In the genomic region with DNA sequence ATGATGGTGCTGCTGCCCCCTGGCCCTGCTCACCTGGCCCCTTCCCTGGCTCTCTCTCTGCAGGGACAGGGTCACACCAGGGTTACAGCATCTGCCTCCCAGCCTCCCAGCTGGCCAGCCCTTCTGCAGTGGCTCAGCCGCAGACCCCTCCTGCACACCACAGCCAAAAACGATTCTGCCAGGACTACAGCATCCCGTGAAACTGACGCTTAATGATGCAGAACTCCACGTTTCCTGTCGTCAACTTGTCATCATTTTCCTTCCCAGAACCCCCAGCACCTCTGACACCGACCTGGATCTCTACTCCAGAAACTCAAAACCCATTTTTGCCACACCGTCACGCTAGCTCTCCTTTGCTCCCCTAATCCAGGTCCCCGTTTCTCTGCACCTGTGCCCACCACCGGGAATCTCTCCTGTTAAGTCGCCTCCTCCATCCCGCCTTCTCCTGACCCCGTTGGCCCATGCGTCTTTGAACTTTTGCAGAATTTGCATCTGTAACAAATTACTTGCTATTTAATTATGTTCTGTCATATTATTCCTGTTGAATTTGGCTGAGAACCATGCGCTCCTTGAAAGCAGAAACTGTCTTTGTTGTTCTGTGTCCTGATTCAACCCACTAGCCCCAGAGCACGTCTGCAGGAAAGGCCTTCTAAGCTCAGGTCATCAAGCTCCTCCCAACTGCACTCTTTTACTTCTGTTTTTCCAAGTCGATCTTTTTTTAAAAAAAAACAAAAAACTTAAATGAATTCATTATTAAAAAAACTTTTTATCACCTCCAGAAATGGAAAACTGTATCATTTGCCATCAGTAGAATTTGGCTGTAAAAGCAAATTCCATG, we compare ENCODE assay signal across 27 cellular contexts.
"Had no signal": no experiment of that assay in that cellular context is flagged by ENCODE, and none has a peak within 500 bp of the region (broad histone marks: within the 10 kb centered on the region; RNA-seq: fewer than 3 reads in every experiment).

No MANE protein-coding gene starts in this region.

- ATAC-seq: activated T-cell treated with anti-CD3 and anti-CD28 coated beads, Interleukin-2, amount 50 U/mL, for 4 hours; activated T-helper 17 cell treated with anti-CD3 and anti-CD28 coated beads, Interleukin-2, amount 50 U/mL, for 72 hours; gastrocnemius medialis; left cardiac atrium; natural killer cell treated with Interleukin-12 subunit alpha and Interleukin-12 subunit beta and Interleukin-15 and Interleukin-18, amount 100 ng/mL, for 72 hours; pancreas; stimulated activated naive B cell treated with anti-CD40 and anti-IgM and Interleukin-4, amounts not matched to agents 10 μg/mL and 1 μg/mL and 100 μg/mL, for 72 hours; T-helper 17 cell; upper lobe of right lung had no signal

- H3K4me3 Mint-ChIP-seq: activated CD4-positive, alpha-beta memory T cell treated with anti-CD3 and anti-CD28 coated beads for 36 hours; activated CD4-positive, alpha-beta T cell treated with anti-CD3 and anti-CD28 coated beads, Interleukin-2, amount 10 ng/mL, durations not matched to agents 24 days and 14 days; activated T-cell treated with anti-CD3 and anti-CD28 coated beads, Interleukin-2, amount 50 U/mL, for 4 hours; activated T-helper 17 cell treated with anti-CD3 and anti-CD28 coated beads, Interleukin-2, amount 50 U/mL, for 72 hours; central memory CD8-positive, alpha-beta T cell; dendritic cell treated with granulocyte-macrophage colony-stimulating factor and Interleukin-4, amounts not matched to agents 40 ng/mL and 50 ng/mL, for 4 days; endodermal cell; memory B cell; natural killer cell treated with Interleukin-12 subunit alpha and Interleukin-12 subunit beta and Interleukin-15 and Interleukin-18, amount 100 ng/mL, for 72 hours; stimulated activated naive B cell treated with anti-CD40 and anti-IgM and Interleukin-4, amounts not matched to agents 10 μg/mL and 1 μg/mL and 100 μg/mL, for 72 hours; T-helper 17 cell had no signal

- DNase-seq: activated CD4-positive, alpha-beta memory T cell treated with anti-CD3 and anti-CD28 coated beads for 36 hours; activated CD4-positive, CD25-positive, alpha-beta regulatory T cell treated with anti-CD3 and anti-CD28 coated beads, Interleukin-2, amount 50 U/mL, for 72 hours; activated gamma-delta T cell treated with Interleukin-2 at 50 U/mL for 16 hours; activated naive CD4-positive, alpha-beta T cell treated with anti-CD3 and anti-CD28 coated beads, Interleukin-2, amount 50 U/mL, for 16 hours; activated T-cell treated with anti-CD3 and anti-CD28 coated beads, Interleukin-2, amount 50 U/mL, for 4 hours; amniotic stem cell; endodermal cell; gastrocnemius medialis; left cardiac atrium; nucleus accumbens; pancreas; retina; stimulated activated CD4-positive, alpha-beta T cell treated with anti-CD3 and anti-CD28 coated beads, Interleukin-1b, Interleukin-23, amount 100 ng/mL, for 48 hours; stimulated activated naive B cell treated with anti-CD40 and anti-IgM and Interleukin-4, amounts not matched to agents 10 μg/mL and 1 μg/mL and 100 μg/mL, for 72 hours; stomach; T-helper 17 cell; T1000; thyroid gland; upper lobe of right lung had no signal

- H3K27ac Mint-ChIP-seq: activated CD4-positive, alpha-beta memory T cell treated with anti-CD3 and anti-CD28 coated beads for 36 hours; activated CD4-positive, alpha-beta T cell treated with anti-CD3 and anti-CD28 coated beads, Interleukin-2, amount 10 ng/mL, durations not matched to agents 24 days and 14 days; activated T-helper 17 cell treated with anti-CD3 and anti-CD28 coated beads, Interleukin-2, amount 50 U/mL, for 72 hours; dendritic cell treated with granulocyte-macrophage colony-stimulating factor and Interleukin-4, amounts not matched to agents 40 ng/mL and 50 ng/mL, for 4 days; endodermal cell; memory B cell; natural killer cell treated with Interleukin-12 subunit alpha and Interleukin-12 subunit beta and Interleukin-15 and Interleukin-18, amount 100 ng/mL, for 72 hours; stimulated activated naive B cell treated with anti-CD40 and anti-IgM and Interleukin-4, amounts not matched to agents 10 μg/mL and 1 μg/mL and 100 μg/mL, for 72 hours; T-helper 17 cell had no signal

- H3K36me3 Mint-ChIP-seq: activated CD4-positive, alpha-beta memory T cell treated with anti-CD3 and anti-CD28 coated beads for 36 hours; memory B cell; natural killer cell treated with Interleukin-12 subunit alpha and Interleukin-12 subunit beta and Interleukin-15 and Interleukin-18, amount 100 ng/mL, for 72 hours; stimulated activated naive B cell treated with anti-CD40 and anti-IgM and Interleukin-4, amounts not matched to agents 10 μg/mL and 1 μg/mL and 100 μg/mL, for 72 hours had no signal

- H3K4me1 Mint-ChIP-seq: activated CD4-positive, alpha-beta T cell treated with anti-CD3 and anti-CD28 coated beads, Interleukin-2, amount 10 ng/mL, durations not matched to agents 24 days and 14 days; activated T-helper 17 cell treated with anti-CD3 and anti-CD28 coated beads, Interleukin-2, amount 50 U/mL, for 72 hours; central memory CD8-positive, alpha-beta T cell; endodermal cell; memory B cell; stimulated activated naive B cell treated with anti-CD40 and anti-IgM and Interleukin-4, amounts not matched to agents 10 μg/mL and 1 μg/mL and 100 μg/mL, for 72 hours; T-helper 17 cell had no signal

- H3K9me3 Mint-ChIP-seq: activated CD4-positive, alpha-beta memory T cell treated with anti-CD3 and anti-CD28 coated beads for 36 hours; activated CD4-positive, alpha-beta T cell treated with anti-CD3 and anti-CD28 coated beads, Interleukin-2, amount 10 ng/mL, durations not matched to agents 24 days and 14 days; activated T-cell treated with anti-CD3 and anti-CD28 coated beads, Interleukin-2, amount 50 U/mL, for 4 hours; activated T-helper 17 cell treated with anti-CD3 and anti-CD28 coated beads, Interleukin-2, amount 50 U/mL, for 72 hours; central memory CD8-positive, alpha-beta T cell; dendritic cell treated with granulocyte-macrophage colony-stimulating factor and Interleukin-4, amounts not matched to agents 40 ng/mL and 50 ng/mL, for 4 days; endodermal cell; memory B cell; natural killer cell treated with Interleukin-12 subunit alpha and Interleukin-12 subunit beta and Interleukin-15 and Interleukin-18, amount 100 ng/mL, for 72 hours; stimulated activated naive B cell treated with anti-CD40 and anti-IgM and Interleukin-4, amounts not matched to agents 10 μg/mL and 1 μg/mL and 100 μg/mL, for 72 hours had no signal

- FAIRE-seq: astrocyte, keratinocyte, pancreas had no signal
